ENCODE assay signal across 8 cellular contexts in the genomic region with DNA sequence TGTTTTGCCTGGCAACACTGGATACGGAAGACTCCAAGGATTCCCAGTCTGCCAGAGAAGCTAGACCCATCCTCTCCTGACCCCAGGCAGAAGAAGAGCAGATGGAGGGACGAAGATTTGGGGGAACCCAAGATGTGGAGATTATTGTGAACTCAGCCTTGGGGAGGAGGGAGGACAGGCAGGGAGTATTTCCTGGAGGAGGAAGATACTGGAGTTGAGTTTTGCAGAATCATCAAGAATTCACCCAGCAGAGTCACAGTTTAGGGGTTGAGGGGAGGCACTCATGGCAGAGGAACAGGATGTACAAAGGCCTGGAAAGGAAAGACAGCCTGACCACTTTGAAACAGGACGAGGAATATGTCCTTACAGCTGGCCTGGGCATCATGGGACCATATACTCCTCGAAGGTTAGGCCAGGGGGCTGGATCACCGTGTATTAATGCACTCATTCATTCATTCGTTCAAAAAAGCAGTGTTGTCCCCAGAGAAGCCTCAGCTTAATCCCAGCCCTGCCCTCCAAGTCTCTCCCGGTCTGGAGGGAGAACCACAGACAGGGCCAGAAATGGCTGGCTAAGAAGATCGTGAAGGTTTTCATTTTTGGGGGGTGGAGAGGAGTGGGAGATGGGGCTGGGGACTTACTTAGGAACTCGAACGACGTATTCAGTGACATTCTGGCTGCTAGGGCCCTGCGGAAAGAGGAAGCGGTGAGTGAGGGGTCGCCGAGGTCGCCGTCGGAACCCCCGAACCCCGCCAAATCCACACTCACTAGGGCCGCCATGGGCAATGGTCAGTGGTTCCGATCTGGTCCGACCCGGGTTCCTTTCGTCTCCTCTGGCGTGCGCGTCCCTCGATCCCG. TPM values are rescaled to one million over a fixed set of nuclear protein-coding genes. Genes with fewer than 3 reads are reported as not detected.
DNase-seq lines count a peak whose midpoint lies in the region; ATAC-seq and TF ChIP-seq lines count a peak whose summit lies in the region.

No MANE protein-coding gene starts in this region.

- H3K9me2 ChIP-seq in Karpas-422 (replicated peaks; ENCODE audit: insufficient read depth, low read length): no peaks in the 10 kb centered on the region

- H3K27me3 ChIP-seq in DND-41 (ENCODE audit: insufficient read depth, low read length, poor library complexity): no peaks in the 10 kb centered on the region
- no peaks in the 10 kb centered on the region for H3K27me3 ChIP-seq in Karpas-422 (ENCODE audit: low read length)
- H3K27me3 ChIP-seq in colonic mucosa: no peaks in the 10 kb centered on the region

- H3K9me3 ChIP-seq in DND-41 (ENCODE audit: insufficient read depth, low read length, severe bottlenecking) (no peaks in the 10 kb centered on the region), Karpas-422 (ENCODE audit: low read length) (no peaks in the 10 kb centered on the region), colonic mucosa (no peaks in the 10 kb centered on the region)

- DNase-seq in DND-41 (no peak), Karpas-422 (peak; percentile 38), colonic mucosa (no peak), retina (no peak), nucleus accumbens (lab: John Stamatoyannopoulos, UW) (no peak), NCI-H1436 treated with DMSO at 0.1 percent for 48 hours (lab: John Stamatoyannopoulos, UW) (no peak)

- peaks cover 28% of the 10 kb centered on the region for H3K4me1 ChIP-seq in DND-41 (ENCODE audit: insufficient read depth, low read length)
- H3K4me1 ChIP-seq in Karpas-422 (ENCODE audit: low read length): peaks cover 18% of the 10 kb centered on the region
- H3K4me1 ChIP-seq in colonic mucosa: peaks cover 8% of the 10 kb centered on the region

- peak overlapping the region; percentile 79 for H3K4me2 ChIP-seq in DND-41 (ENCODE audit: insufficient read depth, low read length)
- H3K4me2 ChIP-seq in Karpas-422 (ENCODE audit: low read depth, low read length, poor library complexity, severe bottlenecking): peak overlapping the region; percentile 93

- H3K4me3 ChIP-seq in DND-41 (ENCODE audit: low read depth in 1 of 2, low read length in 2 of 2): peak overlapping the region; percentile 51 to 69
- H3K4me3 ChIP-seq in Karpas-422 (ENCODE audit: low read length): peak overlapping the region; percentile 97
- H3K4me3 ChIP-seq in colonic mucosa: peak overlapping the region; percentile 68

- peak overlapping the region; percentile 74 for H3K9ac ChIP-seq in DND-41 (ENCODE audit: low read depth, low read length)
- H3K9ac ChIP-seq in Karpas-422 (ENCODE audit: low read length): peak overlapping the region; percentile 97
- peak overlapping the region; percentile 89 to 90 for H3K9ac ChIP-seq in colonic mucosa (ENCODE audit: low read depth in 2 of 2, low read length in 2 of 2)

- ATAC-seq in DND-41 (ENCODE audit: insufficient read depth, low read depth) (no peak), GM21529 (IDR thresholded peaks at IDR 0.05; ENCODE audit: unreplicated experiment) (no peak)

- no peaks in the 10 kb centered on the region for H3K9me3 Mint-ChIP-seq in nephron

- no peaks in the 10 kb centered on the region for H3K27me3 Mint-ChIP-seq in nephron (ENCODE audit: low read depth)

- H3K27ac Mint-ChIP-seq in nephron: peak overlapping the region; percentile 99

- peaks cover 25% of the 10 kb centered on the region for H3K4me1 Mint-ChIP-seq in nephron

- peak overlapping the region; percentile 94 to 97 (median 95) for H3K4me3 Mint-ChIP-seq in nephron

- H3K36me3 Mint-ChIP-seq in nephron (ENCODE audit: low read depth): peaks cover 18% of the 10 kb centered on the region

- H4K20me1 ChIP-seq in DND-41 (ENCODE audit: insufficient read depth, low read length): no peaks in the 10 kb centered on the region
- H4K20me1 ChIP-seq in Karpas-422 (ENCODE audit: insufficient read depth, low read depth, low read length): no peaks in the 10 kb centered on the region

- intact Hi-C loops in colonic mucosa (cut with DNase I): no loop called here

- TF ChIP-seq CTCF in DND-41 (IDR thresholded peaks at IDR 0.05; ENCODE audit: borderline replicate concordance, extremely low read depth, low read length, poor library complexity, severe bottlenecking) (no peak), colonic mucosa (IDR thresholded peaks at IDR 0.05) (no peak), nephron (IDR thresholded peaks at IDR 0.05; ENCODE audit: unreplicated experiment in 3 of 3) (no peak)

- peak overlapping the region; percentile 83 for H3K27ac ChIP-seq in DND-41 (ENCODE audit: low read length)
- no peak overlapping the region for H3K27ac ChIP-seq in Karpas-422 (ENCODE audit: low read length)
- H3K27ac ChIP-seq in colonic mucosa: peak overlapping the region; percentile 87

- peaks cover 36% of the 10 kb centered on the region for H3K36me3 ChIP-seq in DND-41 (ENCODE audit: insufficient read depth, low read length)
- peaks cover 10% of the 10 kb centered on the region; the same call in 1 of the 2 replicates for H3K36me3 ChIP-seq in Karpas-422 (ENCODE audit: insufficient read depth, low read length)
- H3K36me3 ChIP-seq in colonic mucosa: peaks cover 15% of the 10 kb centered on the region

- H3K79me2 ChIP-seq in DND-41 (ENCODE audit: insufficient read depth, low read length): peaks cover 24% of the 10 kb centered on the region
- peaks cover 26% of the 10 kb centered on the region for H3K79me2 ChIP-seq in Karpas-422 (ENCODE audit: low read length)

- peak overlapping the region; percentile 95 for H2AFZ ChIP-seq in DND-41 (ENCODE audit: low read depth, low read length)
- H2AFZ ChIP-seq in Karpas-422 (ENCODE audit: low read length): peak overlapping the region; percentile 100; the same call in 1 of the 2 replicates

RNA-seq across cellular contexts. Expression of gene GTF2F1, which starts 0.5 kb away (rescaled TPM):
- 18.2 and 35.4 TPM in 2 replicates for total RNA-seq in Karpas-422 (2014; rRNA removed; shearing (Covaris generic); ENCODE audit: low replicate concordance)
- 10 to 100 TPM; 58.2 to 73.6 TPM for total RNA-seq in colonic mucosa

RNA-seq across cellular contexts. Expression of gene PSPN, which starts 16.7 kb away (rescaled TPM):
- 0.76 and 1.0 TPM in 2 replicates for total RNA-seq in Karpas-422 (2014; rRNA removed; shearing (Covaris generic); ENCODE audit: low replicate concordance)
- 1 to 10 TPM; 1.7 to 6.0 TPM for total RNA-seq in colonic mucosa

RNA-seq across cellular contexts. Expression of gene ALKBH7, which starts 19.9 kb away (rescaled TPM):
- total RNA-seq in Karpas-422 (2014; rRNA removed; shearing (Covaris generic); ENCODE audit: low replicate concordance): 94.7 and 95.7 TPM in 2 replicates
- total RNA-seq in colonic mucosa: 100 to 1,000 TPM; 135 to 150 TPM

RNA-seq across cellular contexts. Expression of gene CLPP, which starts 31.1 kb away (rescaled TPM):
- 52.1 and 128 TPM in 2 replicates for total RNA-seq in Karpas-422 (2014; rRNA removed; shearing (Covaris generic); ENCODE audit: low replicate concordance)
- 100 to 1,000 TPM in 1 of 2 donors, 10 to 100 TPM in 1; 70.0 to 122 TPM for total RNA-seq in colonic mucosa

RNA-seq across cellular contexts. Expression of gene KHSRP, which starts 32.2 kb away (rescaled TPM):
- total RNA-seq in Karpas-422 (2014; rRNA removed; shearing (Covaris generic); ENCODE audit: low replicate concordance): 94.5 and 217 TPM in 2 replicates
- total RNA-seq in colonic mucosa: 100 to 1,000 TPM; 210 to 433 TPM
